26 cellular contexts compared by ENCODE assay signal in the genomic region with DNA sequence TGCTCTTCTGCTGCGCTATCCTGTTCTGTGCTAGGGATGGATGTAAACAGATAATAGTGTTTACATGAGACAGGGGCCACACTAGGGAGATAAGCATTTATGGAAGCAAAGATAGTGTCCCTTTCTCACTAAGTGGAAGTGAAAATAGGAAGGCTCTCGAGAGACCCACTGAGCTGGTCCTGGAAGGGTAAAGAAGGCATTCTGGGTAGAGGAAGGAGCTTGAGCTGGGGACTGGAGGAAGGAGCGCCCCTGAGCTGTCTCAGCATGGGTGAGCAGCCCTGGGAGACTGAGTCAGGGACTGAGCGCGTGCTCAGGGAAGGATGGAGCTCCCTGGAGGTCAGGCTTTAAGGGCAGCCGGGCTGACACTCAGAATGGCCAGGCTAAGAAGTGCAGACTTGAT.
A peak's percentile ranks its signal among the peaks of the same experiment; 100 is the strongest.
DNase-seq lines count a peak whose midpoint lies in the region; ATAC-seq, FAIRE-seq and TF ChIP-seq lines count a peak whose summit lies in the region.
"Had no signal": no experiment of that assay in that cellular context is flagged by ENCODE, and none has a peak within 500 bp of the region (broad histone marks: within the 10 kb centered on the region; RNA-seq: fewer than 3 reads in every experiment).

No MANE protein-coding gene starts in this region.

- CTCF ChIA-PET in HepG2 (lab: Yijun Ruan, JAX; ENCODE audit: low intra/inter-chr PET ratio, low total read pairs), result no interaction called here
- CTCF ChIA-PET in PC-3 (lab: Charles Lee), result no interaction called here

- 29% methylated on average over 5 of the region's 6 CpGs for WGBS in right lobe of liver (ENCODE audit: insufficient coverage, low coverage, low lambda C conversion rate, missing lambda C conversion rate)
- WGBS in HepG2 (ENCODE audit: low lambda C conversion rate), result 2% methylated on average over 2 of the region's 6 CpGs

- TF ChIP-seq RAD21 in HepG2 (CRISPR knock-in tag; IDR thresholded peaks at IDR 0.05), result no peak

- no peak overlapping the region for H2AFZ ChIP-seq in HepG2 (ENCODE audit: low read length)
- no peak overlapping the region for H2AFZ ChIP-seq in PC-3 (ENCODE audit: low read length)
- H2AFZ ChIP-seq: GM23338 had no signal

- H3K9me3 ChIP-seq in right lobe of liver (no peaks in the 10 kb centered on the region), HepG2 (ENCODE audit: low read length) (no peaks in the 10 kb centered on the region), PC-3 (ENCODE audit: low read length) (no peaks in the 10 kb centered on the region)
- H3K9me3 ChIP-seq: BLaER1, HAP-1, SJSA1 had no signal

- in situ Hi-C loops in HepG2 (cut with HindIII; ENCODE audit: extremely low pct_ligation_motif_present, low pct_unique_long_range_greater_than_20kb), result no loop called here

- H3K79me2 ChIP-seq in HepG2 (ENCODE audit: insufficient read depth, low read length) (no peaks in the 10 kb centered on the region), PC-3 (ENCODE audit: low read length) (no peaks in the 10 kb centered on the region)

- H3K36me3 ChIP-seq in right lobe of liver (no peaks in the 10 kb centered on the region), HepG2 (replicated peaks in 1 of 2; ENCODE audit: control insufficient read depth in 1 of 2, insufficient read depth in 2 of 2, low read length in 2 of 2) (no peaks in the 10 kb centered on the region), PC-3 (ENCODE audit: low read depth, low read length) (no peaks in the 10 kb centered on the region)
- H3K36me3 ChIP-seq: BLaER1, HAP-1, SJSA1 had no signal

- TF ChIP-seq CTCF in right lobe of liver (IDR thresholded peaks at IDR 0.05) (no peak), HepG2 (CRISPR knock-in tag; IDR thresholded peaks at IDR 0.05) (no peak), dorsolateral prefrontal cortex (IDR thresholded peaks at IDR 0.05 in 54 of 56, conservative IDR thresholded peaks at IDR 0.05 in 2 of 56; ENCODE audit: low read depth in 1 of 56, partially characterized antibody in 56 of 56) (no peak), PC-3 (conservative IDR thresholded peaks at IDR 0.05; ENCODE audit: low read depth, low read length) (no peak)

- POLR2A ChIA-PET in HepG2 (lab: Yijun Ruan, JAX) (no interaction called here), PC-3 (lab: Charles Lee; ENCODE audit: unreplicated experiment) (no interaction called here)

- H3F3A ChIP-seq in PC-3 (ENCODE audit: low read length, unreplicated experiment), result no peaks in the 10 kb centered on the region

- H3K4me3 ChIP-seq in right lobe of liver, result no peak overlapping the region
- no peak overlapping the region for H3K4me3 ChIP-seq in HepG2 (replicated peaks in 1 of 3; ENCODE audit: insufficient read depth in 1 of 3, low read depth in 2 of 3, low read length in 3 of 3)
- H3K4me3 ChIP-seq in dorsolateral prefrontal cortex, result no peak overlapping the region
- H3K4me3 ChIP-seq in PC-3 (ENCODE audit: low read length), result no peak overlapping the region
- H3K4me3 ChIP-seq: BLaER1, GM23338, HAP-1, SJSA1 had no signal

- H3K4me1 ChIP-seq in right lobe of liver (no peaks in the 10 kb centered on the region), HepG2 (ENCODE audit: insufficient read depth, low read length) (no peaks in the 10 kb centered on the region), PC-3 (ENCODE audit: insufficient read depth, low read length) (no peaks in the 10 kb centered on the region)
- H3K4me1 ChIP-seq: BLaER1, HAP-1, SJSA1 had no signal

- TF ChIP-seq POLR2A in right lobe of liver (IDR thresholded peaks at IDR 0.05) (no peak), HepG2 (IDR thresholded peaks at IDR 0.05; ENCODE audit: insufficient read depth in 1 of 2, low read depth in 2 of 2, low read length in 2 of 2) (no peak)

- H4K20me1 ChIP-seq in HepG2 (ENCODE audit: insufficient read depth, low read length) (no peaks in the 10 kb centered on the region), PC-3 (ENCODE audit: low read length) (no peaks in the 10 kb centered on the region)
- H4K20me1 ChIP-seq: BLaER1 had no signal

- intact Hi-C loops in right lobe of liver (cut with DNase I) (no loop called here), HepG2 (cut with micrococcal nuclease; ENCODE audit: unreplicated experiment) (no loop called here), dorsolateral prefrontal cortex (cut with DNase I) (no loop called here), PC-3 (cut with micrococcal nuclease) (no loop called here)

- H3K9ac ChIP-seq in HepG2 (ENCODE audit: insufficient read depth, low read depth, low read length) (no peak overlapping the region), PC-3 (ENCODE audit: low read length) (no peak overlapping the region)
- H3K9ac ChIP-seq: BLaER1, KMS-11 had no signal

- BruUV-seq in HepG2 (replicated peaks; lab: Mats Ljungman, UMichigan), result no TSS peak
- BruUV-seq in PC-3 (replicated peaks; lab: Mats Ljungman, UMichigan), result no TSS peak

- H3K4me2 ChIP-seq in HepG2 (ENCODE audit: low read depth, low read length) (no peak overlapping the region), PC-3 (ENCODE audit: low read length) (no peak overlapping the region)
- H3K4me2 ChIP-seq: BLaER1, GM23338, KMS-11 had no signal

- no peak for DNase-seq in right lobe of liver
- no peak for DNase-seq in HepG2 (ENCODE audit: low spot score)
- DNase-seq in dorsolateral prefrontal cortex, result no peak
- DNase-seq in midbrain (lab: John Stamatoyannopoulos, UW), result peak; percentile 17
- no peak for DNase-seq in NCI-H146 (lab: John Stamatoyannopoulos, UW)
- DNase-seq in dermis blood vessel endothelial cell, result no peak
- DNase-seq in PC-3, result no peak
- DNase-seq: CD4-positive, alpha-beta memory T cell; COR-L47; HFFc6; IMR-90; MM.1S; NCI-H1105; NCI-H1436 treated with DMSO at 0.1 percent for 48 hours; NCI-H1930; NCI-H446; NCI-H524 treated with DMSO at 0.1 percent for 48 hours; NCI-H774; Right ventricle myocardium superior; RPMI8226 had no signal

- ATAC-seq in right lobe of liver, result peak in 3 of 4 donors; percentile 29 to 60 (median 54)
- no peak for ATAC-seq in HepG2
- no peak for ATAC-seq in PC-3

- TF ChIP-seq EP300 in HepG2 (IDR thresholded peaks at IDR 0.05; ENCODE audit: low read depth in 2 of 2, low read length in 2 of 2) (no peak), HepG2 (CRISPR knock-in tag; IDR thresholded peaks at IDR 0.05; ENCODE audit: borderline replicate concordance) (no peak)

- H3K9me2 ChIP-seq in PC-3 (replicated peaks; ENCODE audit: low read length), result no peaks in the 10 kb centered on the region

- no peak overlapping the region for H3K27ac ChIP-seq in right lobe of liver
- no peak overlapping the region for H3K27ac ChIP-seq in HepG2 (ENCODE audit: extremely low read length, insufficient read depth, low read length)
- peak overlapping the region in 57 of 59 donors; percentile 1 to 88 (median 73) for H3K27ac ChIP-seq in dorsolateral prefrontal cortex
- no peak overlapping the region for H3K27ac ChIP-seq in PC-3 (ENCODE audit: low read length)
- H3K27ac ChIP-seq: BLaER1, KMS-11, SJSA1 had no signal

- no peak for FAIRE-seq in HepG2 (lab: Jason Lieb, UNC)
- FAIRE-seq: G401.6 had no signal

- H3K27me3 ChIP-seq in right lobe of liver (no peaks in the 10 kb centered on the region), HepG2 (ENCODE audit: control insufficient read depth in 1 of 2, insufficient read depth in 2 of 2, low read length in 2 of 2) (peaks cover 6 to 54% of the 10 kb centered on the region in 2 experiments; a peak in 4 of 5 replicates), dorsolateral prefrontal cortex (peaks cover 0 to 6% (median 0%) of the 10 kb centered on the region in 45 donors), PC-3 (ENCODE audit: low read length) (peaks cover 69% of the 10 kb centered on the region)
- H3K27me3 ChIP-seq: BLaER1 had no signal

TF ChIP-seq in HepG2, 621 proteins besides CTCF, POLR2A, EP300 and RAD21 (continues in another document):
- no peak for TF ChIP-seq SKI (IDR thresholded peaks at IDR 0.05; ENCODE audit: partially characterized antibody)

Comparison
In these comparisons a context has a peak if more than half of its experiments do, and no peak if none do; other contexts are left out.
1. ATAC-seq: peak in right lobe of liver (3 of 4); none in HepG2 (single experiment) and PC-3 (single experiment).
2. H3K27ac ChIP-seq: peak in dorsolateral prefrontal cortex (57 of 59); none in right lobe of liver (0 of 3), HepG2 (single experiment) and PC-3 (single experiment).